In the genomic region with DNA sequence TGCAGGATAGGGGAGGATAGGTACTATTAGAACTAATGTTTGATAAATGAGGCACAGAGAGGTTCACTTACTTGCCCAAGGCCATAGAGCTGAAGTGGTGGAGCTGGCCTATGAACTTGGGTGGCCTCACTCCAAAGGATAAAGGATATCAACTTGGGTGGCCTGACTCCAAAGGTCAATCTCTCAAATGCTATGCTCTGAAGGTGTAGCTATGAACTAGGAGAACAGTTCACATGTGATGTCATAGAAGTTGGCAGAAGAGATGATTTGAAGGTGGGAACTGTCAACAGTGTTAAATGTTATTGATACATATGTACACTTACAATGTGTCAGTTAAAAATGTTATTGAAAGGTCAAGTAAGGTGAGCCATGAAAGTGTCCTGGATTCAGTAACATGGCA, we compare ENCODE assay signal across 31 cellular contexts.
"Had no signal": no experiment of that assay in that cellular context is flagged by ENCODE, and none has a peak within 500 bp of the region (broad histone marks: within the 10 kb centered on the region; RNA-seq: fewer than 3 reads in every experiment).

No MANE protein-coding gene starts in this region.

- ATAC-seq: activated CD4-positive, CD25-positive, alpha-beta regulatory T cell treated with anti-CD3 and anti-CD28 coated beads, Interleukin-2, amount 50 U/mL, for 24 hours; activated CD8-positive, alpha-beta T cell treated with anti-CD3 and anti-CD28 coated beads for 36 hours; activated T-cell treated with anti-CD3 and anti-CD28 coated beads, Interleukin-2, amount 50 U/mL, for 4 hours; activated T-helper 17 cell treated with anti-CD3 and anti-CD28 coated beads, Interleukin-2, amount 50 U/mL, for 72 hours; body of pancreas; effector memory CD8-positive, alpha-beta T cell; gastroesophageal sphincter; T-helper 17 cell had no signal

- H3K4me1 ChIP-seq: body of pancreas, esophagus squamous epithelium, gastroesophageal sphincter had no signal

- H3K4me3 Mint-ChIP-seq: activated B cell treated with CpG ODN at 0.5 μM for 24 hours; activated CD8-positive, alpha-beta T cell treated with anti-CD3 and anti-CD28 coated beads for 36 hours; activated naive CD8-positive, alpha-beta T cell; activated T-cell treated with anti-CD3 and anti-CD28 coated beads, Interleukin-2, amount 50 U/mL, for 4 hours; activated T-helper 17 cell treated with anti-CD3 and anti-CD28 coated beads, Interleukin-2, amount 50 U/mL, for 72 hours; effector memory CD8-positive, alpha-beta T cell; T-helper 17 cell; T-helper 2 cell treated with Interferon-gamma antibody and Interleukin-4, amounts not matched to agents 5 μg/mL and 100 μg/mL, for 36 hours had no signal

- H3K36me3 ChIP-seq: esophagus squamous epithelium, gastroesophageal sphincter, WERI-Rb-1 had no signal

- H3K27me3 ChIP-seq: body of pancreas, esophagus squamous epithelium, gastroesophageal sphincter had no signal

- H3K27ac ChIP-seq: body of pancreas, esophagus squamous epithelium, gastroesophageal sphincter, WERI-Rb-1 had no signal

- H3K9me3 Mint-ChIP-seq: activated B cell treated with CpG ODN at 0.5 μM for 24 hours; activated CD8-positive, alpha-beta T cell treated with anti-CD3 and anti-CD28 coated beads for 36 hours; activated T-cell treated with anti-CD3 and anti-CD28 coated beads, Interleukin-2, amount 50 U/mL, for 4 hours; activated T-helper 17 cell treated with anti-CD3 and anti-CD28 coated beads, Interleukin-2, amount 50 U/mL, for 72 hours; effector memory CD8-positive, alpha-beta T cell; T-helper 2 cell treated with Interferon-gamma antibody and Interleukin-4, amounts not matched to agents 5 μg/mL and 100 μg/mL, for 36 hours had no signal

- H3K9me3 ChIP-seq: body of pancreas, esophagus squamous epithelium, gastroesophageal sphincter had no signal

- H3K27me3 Mint-ChIP-seq: activated CD8-positive, alpha-beta T cell treated with anti-CD3 and anti-CD28 coated beads for 36 hours; activated naive CD8-positive, alpha-beta T cell; activated T-helper 17 cell treated with anti-CD3 and anti-CD28 coated beads, Interleukin-2, amount 50 U/mL, for 72 hours; effector memory CD8-positive, alpha-beta T cell; T-helper 17 cell had no signal

- DNase-seq: activated B cell treated with CpG ODN at 0.5 μM for 24 hours; activated CD4-positive, alpha-beta T cell treated with anti-CD3 and anti-CD28 coated beads for 48 hours; activated CD4-positive, alpha-beta T cell treated with anti-CD3 and anti-CD28 coated beads, Interleukin-2, amount 50 U/mL, for 1 hour; activated CD4-positive, alpha-beta T cell treated with anti-CD3 and anti-CD28 coated beads, Interleukin-2, amount 50 U/mL, for 48 hours; activated CD8-positive, alpha-beta memory T cell treated with anti-CD3 and anti-CD28 coated beads for 24 hours; activated CD8-positive, alpha-beta T cell treated with anti-CD3 and anti-CD28 coated beads for 36 hours; activated effector memory CD4-positive, alpha-beta T cell treated with Interleukin-2 at 50 U/mL for 16 hours; activated gamma-delta T cell treated with Interleukin-2 at 50 U/mL for 16 hours; activated naive CD4-positive, alpha-beta T cell treated with anti-CD3 and anti-CD28 coated beads, Interleukin-2, amount 50 U/mL, for 16 hours; activated naive CD4-positive, alpha-beta T cell treated with Interleukin-2 at 50 U/mL for 16 hours; activated T-cell treated with anti-CD3 and anti-CD28 coated beads, Interleukin-2, amount 50 U/mL, for 4 hours; amniotic stem cell; anterior cingulate cortex; body of pancreas; caudate nucleus; cortex of kidney; dermis blood vessel endothelial cell; effector CD4-positive, alpha-beta T cell; effector memory CD8-positive, alpha-beta T cell; esophagus squamous epithelium; foreskin melanocyte; head of caudate nucleus; T-helper 1 cell; T-helper 17 cell; T1000; WERI-Rb-1 had no signal

- H3K27ac Mint-ChIP-seq: activated B cell treated with CpG ODN at 0.5 μM for 24 hours; activated CD8-positive, alpha-beta T cell treated with anti-CD3 and anti-CD28 coated beads for 36 hours; activated naive CD8-positive, alpha-beta T cell; activated T-helper 17 cell treated with anti-CD3 and anti-CD28 coated beads, Interleukin-2, amount 50 U/mL, for 72 hours; effector memory CD8-positive, alpha-beta T cell; T-helper 17 cell; T-helper 2 cell treated with Interferon-gamma antibody and Interleukin-4, amounts not matched to agents 5 μg/mL and 100 μg/mL, for 36 hours had no signal

- H3K4me3 ChIP-seq: body of pancreas, esophagus squamous epithelium, gastroesophageal sphincter had no signal
